ENCODE assay signal across 16 cellular contexts in the genomic region with DNA sequence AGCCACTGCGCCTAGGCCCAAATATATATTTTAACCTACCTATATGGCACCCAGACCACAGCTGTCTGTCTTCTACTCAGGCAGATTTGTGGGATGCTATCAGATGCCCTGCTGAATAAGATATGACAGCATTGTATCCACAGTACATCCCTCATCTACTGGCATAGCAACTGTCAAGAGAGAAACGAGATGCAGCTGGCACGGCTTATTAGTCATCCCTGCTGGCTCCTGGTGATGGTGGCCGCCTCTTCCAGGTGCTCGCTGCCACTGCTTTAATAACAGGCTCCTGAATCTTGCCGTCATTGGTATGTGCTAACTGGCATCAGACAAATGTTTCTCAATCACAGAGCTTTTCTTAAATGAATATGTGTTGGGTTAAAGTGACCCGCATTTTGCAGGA. TPM values are rescaled to one million over a fixed set of nuclear protein-coding genes. Genes with fewer than 3 reads are reported as not detected.
DNase-seq lines count a peak whose midpoint lies in the region; ATAC-seq and TF ChIP-seq lines count a peak whose summit lies in the region.
"Had no signal": no experiment of that assay in that cellular context is flagged by ENCODE, and none has a peak within 500 bp of the region (broad histone marks: within the 10 kb centered on the region; RNA-seq: fewer than 3 reads in every experiment).

No MANE protein-coding gene starts in this region.

- peak; percentile 10 for DNase-seq in activated effector memory CD4-positive, alpha-beta T cell treated with anti-CD3 and anti-CD28 coated beads, Interleukin-2, amount 50 U/mL, for 16 hours
- DNase-seq in activated effector memory CD4-positive, alpha-beta T cell treated with Interleukin-2 at 50 U/mL for 16 hours: no peak
- DNase-seq in RWPE1 (ENCODE audit: low spot score) (peak; percentile 67), left lobe of liver (ENCODE audit: low spot score) (peak; percentile 44), suprapubic skin (ENCODE audit: low spot score in 2 of 2) (peak; percentile 45 to 52), sciatic nerve (ENCODE audit: low spot score) (no peak), PC-9 (no peak)
- no peak for DNase-seq in activated naive CD8-positive, alpha-beta T cell treated with anti-CD3 and anti-CD28 coated beads, Interleukin-2, amount 50 U/mL, for 24 hours
- DNase-seq: activated CD4-positive, alpha-beta T cell treated with anti-CD3 and anti-CD28 coated beads for 4 hours; NCI-H2227 treated with DMSO at 0.1 percent for 48 hours; PC-3; stimulated activated CD4-positive, alpha-beta T cell treated with anti-CD3 and anti-CD28 coated beads, Interleukin-15, amount 100 ng/mL, for 24 hours; thyroid gland had no signal

- BruUV-seq in PC-9 (replicated peaks; lab: Mats Ljungman, UMichigan): no TSS peak

- H3K4me1 Mint-ChIP-seq in activated naive CD8-positive, alpha-beta T cell treated with anti-CD3 and anti-CD28 coated beads, Interleukin-2, amount 50 U/mL, for 24 hours: peaks cover 69% of the 10 kb centered on the region

- ATAC-seq in left lobe of liver (peak; percentile 8), sciatic nerve (no peak)
- ATAC-seq in activated naive CD8-positive, alpha-beta T cell treated with anti-CD3 and anti-CD28 coated beads, Interleukin-2, amount 50 U/mL, for 24 hours: no peak
- ATAC-seq: PC-3 had no signal

- H4K20me1 ChIP-seq in PC-9 (ENCODE audit: insufficient read depth): no peaks in the 10 kb centered on the region

- H3K9me2 ChIP-seq in PC-9 (ENCODE audit: insufficient read depth): no peaks in the 10 kb centered on the region

- H3K4me1 ChIP-seq in suprapubic skin: peaks cover 84% of the 10 kb centered on the region
- peaks cover 49% of the 10 kb centered on the region for H3K4me1 ChIP-seq in PC-9 (replicated peaks; ENCODE audit: insufficient read depth)

- intact Hi-C loops in sciatic nerve (cut with DNase I): no loop called here
- intact Hi-C loops in PC-9 (cut with micrococcal nuclease; ENCODE audit: unreplicated experiment): no loop called here

- no peaks in the 10 kb centered on the region for H3K9me3 Mint-ChIP-seq in activated naive CD8-positive, alpha-beta T cell treated with anti-CD3 and anti-CD28 coated beads, Interleukin-2, amount 50 U/mL, for 24 hours
- H3K9me3 Mint-ChIP-seq: activated T-helper 1 cell treated with anti-CD3 and anti-CD28 coated beads, Interleukin-12 subunit alpha, Interleukin-12 subunit beta, Interleukin-2, Interleukin-4 antibody, amounts not matched to agents 30 ng/mL and 10 ng/mL and 1 ng/mL, durations not matched to agents 14 hours and 24 hours and 36 hours had no signal

- H3K36me3 ChIP-seq in suprapubic skin (peaks cover 32% of the 10 kb centered on the region), PC-9 (ENCODE audit: low read depth) (no peaks in the 10 kb centered on the region; the same call in 1 of the 2 replicates)

- no peaks in the 10 kb centered on the region for H3K27me3 Mint-ChIP-seq in activated naive CD8-positive, alpha-beta T cell treated with anti-CD3 and anti-CD28 coated beads, Interleukin-2, amount 50 U/mL, for 24 hours

- TF ChIP-seq CTCF in RWPE1 (conservative IDR thresholded peaks at IDR 0.05; ENCODE audit: low read depth) (no peak), suprapubic skin (IDR thresholded peaks at IDR 0.05) (no peak), PC-9 (conservative IDR thresholded peaks at IDR 0.05) (no peak)

- H3F3A ChIP-seq in PC-9 (ENCODE audit: insufficient read depth, low read depth): peaks cover 32% of the 10 kb centered on the region

- H3K4me3 Mint-ChIP-seq in activated naive CD8-positive, alpha-beta T cell treated with anti-CD3 and anti-CD28 coated beads, Interleukin-2, amount 50 U/mL, for 24 hours: no peak overlapping the region
- H3K4me3 Mint-ChIP-seq: activated T-helper 1 cell treated with anti-CD3 and anti-CD28 coated beads, Interleukin-12 subunit alpha, Interleukin-12 subunit beta, Interleukin-2, Interleukin-4 antibody, amounts not matched to agents 30 ng/mL and 10 ng/mL and 1 ng/mL, durations not matched to agents 14 hours and 24 hours and 36 hours had no signal

- TF ChIP-seq POLR2A in suprapubic skin (IDR thresholded peaks at IDR 0.05): no peak

- H3K9me3 ChIP-seq in suprapubic skin (no peaks in the 10 kb centered on the region), PC-9 (ENCODE audit: insufficient read depth, low read depth) (no peaks in the 10 kb centered on the region)
- H3K9me3 ChIP-seq: ascending aorta, thyroid gland had no signal

- no peak overlapping the region for H3K27ac Mint-ChIP-seq in activated naive CD8-positive, alpha-beta T cell treated with anti-CD3 and anti-CD28 coated beads, Interleukin-2, amount 50 U/mL, for 24 hours

- no peak for TF ChIP-seq EP300 in suprapubic skin (IDR thresholded peaks at IDR 0.05)

- H3K36me3 Mint-ChIP-seq in activated naive CD8-positive, alpha-beta T cell treated with anti-CD3 and anti-CD28 coated beads, Interleukin-2, amount 50 U/mL, for 24 hours (ENCODE audit: low read depth): peaks cover 41% of the 10 kb centered on the region

- H3K79me2 ChIP-seq in PC-9 (ENCODE audit: low read depth): peaks cover 41% of the 10 kb centered on the region

- H3K27me3 ChIP-seq in suprapubic skin (no peaks in the 10 kb centered on the region), PC-9 (ENCODE audit: insufficient read depth, low read depth) (no peaks in the 10 kb centered on the region)
- H3K27me3 ChIP-seq: ascending aorta, thyroid gland had no signal

- no peak overlapping the region for H2AFZ ChIP-seq in PC-9

- H3K27ac ChIP-seq in RWPE1 (peak overlapping the region; percentile 89), suprapubic skin (peak overlapping the region; percentile 15), PC-9 (no peak overlapping the region)
- H3K27ac ChIP-seq: HL-60, thyroid gland had no signal

- 44% methylated on average over 7 of the region's 7 CpGs for WGBS in suprapubic skin

- no peak overlapping the region for H3K4me2 ChIP-seq in PC-9

- CTCF ChIA-PET in RWPE1 (lab: Yijun Ruan, JAX): interaction anchor here (0.6 kb wide), 1 partner anchor 58 kb away, joined by 4 read pairs; no protein-coding TSS in a partner anchor
- CTCF ChIA-PET in PC-9 (lab: Charles Lee): no interaction called here

- H3K4me3 ChIP-seq in suprapubic skin: no peak overlapping the region
- no peak overlapping the region for H3K4me3 ChIP-seq in PC-9
- H3K4me3 ChIP-seq: ascending aorta, thyroid gland had no signal

- POLR2A ChIA-PET in RWPE1 (lab: Yijun Ruan, JAX; ENCODE audit: low non-redundant PET) (no interaction called here), PC-9 (lab: Charles Lee; ENCODE audit: unreplicated experiment) (no interaction called here)

RNA-seq across cellular contexts. Expression of a gene that starts 34.0 kb away (rescaled TPM):
- 48.2 TPM for total RNA-seq in left lobe of liver
- 10 to 100 TPM; 45.1 to 68.7 (median 53.5) TPM for total RNA-seq in suprapubic skin
- total RNA-seq in sciatic nerve: 85.3 TPM
- total RNA-seq in PC-9 (2021): 75.6 and 87.2 TPM in 2 replicates

RNA-seq across cellular contexts. Expression of a gene that starts 56.7 kb away (rescaled TPM):
- 7.0 TPM for total RNA-seq in left lobe of liver
- total RNA-seq in suprapubic skin: 10 to 100 TPM; 14.3 to 18.5 (median 16.7) TPM
- 23.8 TPM for total RNA-seq in sciatic nerve
- 12.6 and 14.5 TPM in 2 replicates for total RNA-seq in PC-9 (2021)

Comparison
In these comparisons a context has a peak if more than half of its experiments do, and no peak if none do; other contexts are left out.
1. DNase-seq: peak in activated effector memory CD4-positive, alpha-beta T cell treated with anti-CD3 and anti-CD28 coated beads, Interleukin-2, amount 50 U/mL, for 16 hours (single experiment), RWPE1 (single experiment), left lobe of liver (single experiment) and suprapubic skin (2 of 2); none in activated effector memory CD4-positive, alpha-beta T cell treated with Interleukin-2 at 50 U/mL for 16 hours (single experiment), sciatic nerve (single experiment), activated naive CD8-positive, alpha-beta T cell treated with anti-CD3 and anti-CD28 coated beads, Interleukin-2, amount 50 U/mL, for 24 hours (single experiment) and PC-9 (0 of 2).